In genomic region chr2:201220102-201220570, GRCh38 we compare ENCODE assay signal across 9 cellular contexts. TPM values are rescaled to one million over a fixed set of nuclear protein-coding genes. Genes with fewer than 3 reads are reported as not detected.
DNase-seq lines count a peak whose midpoint lies in the region; ATAC-seq and TF ChIP-seq lines count a peak whose summit lies in the region.
"Had no signal": no experiment of that assay in that cellular context is flagged by ENCODE, and none has a peak within 500 bp of the region (broad histone marks: within the 10 kb centered on the region; RNA-seq: fewer than 3 reads in every experiment).

No MANE protein-coding gene starts in this region.

- H3K9me3 ChIP-seq in SK-N-SH (no peaks in the 10 kb centered on the region), heart right ventricle (no peaks in the 10 kb centered on the region)

- no peak for TF ChIP-seq EP300 in SK-N-SH (IDR thresholded peaks at IDR 0.05; ENCODE audit: borderline replicate concordance in 1 of 2, low read depth in 1 of 2, low read length in 1 of 2)

- no peak overlapping the region for H2AFZ ChIP-seq in SK-N-SH (ENCODE audit: low read depth)

- H3K4me1 ChIP-seq in SK-N-SH (ENCODE audit: control insufficient read depth in 1 of 2, insufficient read depth in 2 of 2, low read depth in 1 of 2, low read length in 1 of 2) = peaks cover 0 to 9% of the 10 kb centered on the region in 2 experiments; a peak in 1 of 4 replicates
- H3K4me1 ChIP-seq in heart right ventricle = peaks cover 2 to 46% (median 35%) of the 10 kb centered on the region in 9 donors

- no peak overlapping the region for H3K4me3 Mint-ChIP-seq in stimulated activated memory B cell treated with anti-CD40 and anti-IgM and Interleukin-4, amounts not matched to agents 10 μg/mL and 1 μg/mL and 100 μg/mL, for 72 hours

- peaks cover 29% of the 10 kb centered on the region for H3K36me3 Mint-ChIP-seq in stimulated activated memory B cell treated with anti-CD40 and anti-IgM and Interleukin-4, amounts not matched to agents 10 μg/mL and 1 μg/mL and 100 μg/mL, for 72 hours

- H3K36me3 ChIP-seq in SK-N-SH (replicated peaks in 1 of 2; ENCODE audit: control insufficient read depth in 1 of 2, insufficient read depth in 2 of 2, low read length in 1 of 2) (no peaks in the 10 kb centered on the region), heart right ventricle (peaks cover 0 to 43% (median 10%) of the 10 kb centered on the region in 9 donors)

- TF ChIP-seq CTCF in SK-N-SH (IDR thresholded peaks at IDR 0.05) (no peak), heart right ventricle (IDR thresholded peaks at IDR 0.05) (no peak)

- H3K9me2 ChIP-seq in SK-N-SH = no peaks in the 10 kb centered on the region

- H3K27ac ChIP-seq in SK-N-SH (ENCODE audit: low read depth in 2 of 2, low read length in 1 of 2) = no peak overlapping the region
- peak overlapping the region in 9 of 10 donors; percentile 31 to 78 (median 42) for H3K27ac ChIP-seq in heart right ventricle

- ATAC-seq in SK-N-SH treated with all-trans-retinoic acid at 6 μM for 48 hours = no peak
- peak; percentile 51 to 88 (median 76) for ATAC-seq in heart right ventricle
- no peak for ATAC-seq in stimulated activated memory B cell treated with anti-CD40 and anti-IgM and Interleukin-4, amounts not matched to agents 10 μg/mL and 1 μg/mL and 100 μg/mL, for 72 hours
- ATAC-seq in esophagus mucosa = no peak

- H3F3A ChIP-seq in SK-N-SH (replicated peaks; ENCODE audit: insufficient read depth) = no peaks in the 10 kb centered on the region

- no peak overlapping the region for H3K4me2 ChIP-seq in SK-N-SH

- no peaks in the 10 kb centered on the region for H3K27me3 Mint-ChIP-seq in stimulated activated memory B cell treated with anti-CD40 and anti-IgM and Interleukin-4, amounts not matched to agents 10 μg/mL and 1 μg/mL and 100 μg/mL, for 72 hours

- POLR2A ChIA-PET in SK-N-SH (lab: Yijun Ruan, JAX) = no interaction called here

- peak overlapping the region; percentile 45 for H3K27ac Mint-ChIP-seq in stimulated activated memory B cell treated with anti-CD40 and anti-IgM and Interleukin-4, amounts not matched to agents 10 μg/mL and 1 μg/mL and 100 μg/mL, for 72 hours

- H3K27me3 ChIP-seq in SK-N-SH (ENCODE audit: insufficient read depth) (no peaks in the 10 kb centered on the region), heart right ventricle (no peaks in the 10 kb centered on the region)

- no peak for TF ChIP-seq RAD21 in SK-N-SH (IDR thresholded peaks at IDR 0.05; ENCODE audit: low read length)

- WGBS in SK-N-SH (ENCODE audit: low lambda C conversion rate) = 76% methylated on average over 4 of the region's 4 CpGs
- WGBS in heart right ventricle, 2 donors = 13 to 20% methylated on average over 4 of the region's 4 CpGs

- H3K9ac ChIP-seq in SK-N-SH = no peak overlapping the region

- no peaks in the 10 kb centered on the region for H3K9me3 Mint-ChIP-seq in stimulated activated memory B cell treated with anti-CD40 and anti-IgM and Interleukin-4, amounts not matched to agents 10 μg/mL and 1 μg/mL and 100 μg/mL, for 72 hours

- no peak overlapping the region for H3K4me3 ChIP-seq in SK-N-SH (ENCODE audit: low read depth in 2 of 2, low read length in 1 of 2)
- no peak overlapping the region for H3K4me3 ChIP-seq in heart right ventricle

- H4K20me1 ChIP-seq in SK-N-SH (ENCODE audit: insufficient read depth) = no peaks in the 10 kb centered on the region

- DNase-seq in SK-N-SH (peak; percentile 27), RPMI8226 (peak; percentile 95), heart right ventricle (peak in 1 of 2 donors; percentile 65), EL (no peak), anterior cingulate cortex (lab: John Stamatoyannopoulos, UW) (no peak)
- DNase-seq: NCI-H1436 treated with DMSO at 0.1 percent for 48 hours had no signal

- H3K79me2 ChIP-seq in SK-N-SH (ENCODE audit: insufficient read depth) = no peaks in the 10 kb centered on the region

- CTCF ChIA-PET in SK-N-SH (lab: Yijun Ruan, JAX) = interaction anchor here (1.3 to 2.3 kb wide), 2 partner anchors 10 to 12 kb away, joined by 4 to 9 read pairs; no protein-coding TSS in a partner anchor

- intact Hi-C loops in heart right ventricle (cut with DNase I) = loop anchor here in 1 of 10 donors (5.0 kb wide), 1 partner anchor 33 kb away; no protein-coding TSS in a partner anchor

- H3K4me1 Mint-ChIP-seq in stimulated activated memory B cell treated with anti-CD40 and anti-IgM and Interleukin-4, amounts not matched to agents 10 μg/mL and 1 μg/mL and 100 μg/mL, for 72 hours = peaks cover 36% of the 10 kb centered on the region

TF ChIP-seq in SK-N-SH, 30 proteins besides CTCF, POLR2A, EP300 and RAD21:
- TF ChIP-seq MAX (IDR thresholded peaks at IDR 0.05; ENCODE audit: low read depth) (no peak), EZH2phosphoT487 (IDR thresholded peaks at IDR 0.05; ENCODE audit: borderline replicate concordance, low read depth) (no peak), JUND (IDR thresholded peaks at IDR 0.05) (no peak), USF1 (IDR thresholded peaks at IDR 0.05; ENCODE audit: borderline replicate concordance, low read depth) (no peak), ELF1 (IDR thresholded peaks at IDR 0.05) (no peak), POLR2AphosphoS5 (IDR thresholded peaks at IDR 0.05; ENCODE audit: low read depth, low read length) (no peak), FOXJ3 (CRISPR knock-in tag; IDR thresholded peaks at IDR 0.05) (no peak), RXRA (IDR thresholded peaks at IDR 0.05; ENCODE audit: borderline replicate concordance, low read depth) (no peak), YY1 (IDR thresholded peaks at IDR 0.05; ENCODE audit: low read depth) (no peak), RFX5 (IDR thresholded peaks at IDR 0.05; ENCODE audit: low read length) (no peak), TAF1 (IDR thresholded peaks at IDR 0.05; ENCODE audit: borderline replicate concordance, low read depth, low read length) (no peak), SIN3A (IDR thresholded peaks at IDR 0.05; ENCODE audit: borderline replicate concordance, low read depth, low read length) (no peak)
TF ChIP-seq in SK-N-SH: peak in this region for 0.

TF ChIP-seq in SK-N-SH treated with all-trans-retinoic acid at 6 μM for 48 hours, 23 proteins besides CTCF, POLR2A, EP300 and RAD21:
- TF ChIP-seq ISL1 (CRISPR knock-in tag; IDR thresholded peaks at IDR 0.05) = no peak
- no peak for TF ChIP-seq PPARA (CRISPR knock-in tag; IDR thresholded peaks at IDR 0.05; ENCODE audit: borderline replicate concordance)
- no peak for TF ChIP-seq BACH2 (CRISPR knock-in tag; IDR thresholded peaks at IDR 0.05; ENCODE audit: borderline replicate concordance)
- TF ChIP-seq ZNF70 (CRISPR knock-in tag; IDR thresholded peaks at IDR 0.05) = no peak
- TF ChIP-seq TCF4 (CRISPR knock-in tag; IDR thresholded peaks at IDR 0.05; ENCODE audit: borderline replicate concordance) = no peak
- TF ChIP-seq CSDC2 (CRISPR knock-in tag; IDR thresholded peaks at IDR 0.05) = no peak
- TF ChIP-seq OSR1 (CRISPR knock-in tag; IDR thresholded peaks at IDR 0.05) = no peak

RNA-seq across cellular contexts. Expression of gene CASP10, which starts 37.2 kb away (rescaled TPM):
- polyA plus RNA-seq in SK-N-SH (2012; rRNA removed) = 0.12 and 0.31 TPM in 2 replicates
- polyA plus RNA-seq in SK-N-SH (2012; cell fraction: cytosol; rRNA removed) = 0.17 and 0.21 TPM in 2 replicates
- 0.11 and 0.74 TPM in 2 replicates for polyA plus RNA-seq in SK-N-SH (2012; cell fraction: nucleus; rRNA removed)
- total RNA-seq in heart right ventricle = 10 to 100 TPM in 1 of 10 donors, 1 to 10 TPM in 9; 4.6 to 13.2 (median 5.6) TPM
- polyA plus RNA-seq in heart right ventricle = 1 to 10 TPM; 2.0 to 5.9 TPM
- total RNA-seq in esophagus mucosa = 11.2 TPM

RNA-seq across cellular contexts. Expression of gene CASP8, which starts 40.2 kb away (rescaled TPM):
- polyA plus RNA-seq in SK-N-SH (2012; rRNA removed) (13.1 and 15.6 TPM in 2 replicates), heart right ventricle (1 to 10 TPM; 2.0 to 3.4 TPM)
- polyA plus RNA-seq in SK-N-SH (2012; cell fraction: cytosol; rRNA removed) = 13.2 and 13.7 TPM in 2 replicates
- polyA plus RNA-seq in SK-N-SH (2012; cell fraction: nucleus; rRNA removed) = 14.3 and 25.6 TPM in 2 replicates
- total RNA-seq in heart right ventricle (10 to 100 TPM in 1 of 10 donors, 1 to 10 TPM in 9; 2.4 to 10.1 (median 3.6) TPM), esophagus mucosa (22.5 TPM)

Comparison
In these comparisons a context has a peak if more than half of its experiments do, and no peak if none do; other contexts are left out.
1. DNase-seq: peak in SK-N-SH (single experiment) and RPMI8226 (single experiment); none in EL (single experiment) and anterior cingulate cortex (0 of 58).
2. H3K27ac ChIP-seq: peak in heart right ventricle (9 of 10); none in SK-N-SH (0 of 2).
3. ATAC-seq: peak in heart right ventricle (8 of 8); none in SK-N-SH treated with all-trans-retinoic acid at 6 μM for 48 hours (single experiment), stimulated activated memory B cell treated with anti-CD40 and anti-IgM and Interleukin-4, amounts not matched to agents 10 μg/mL and 1 μg/mL and 100 μg/mL, for 72 hours (single experiment) and esophagus mucosa (single experiment).